Comparison of ENCODE assay signal across 12 cellular contexts in genomic region chr13:20425819-20426219, GRCh38.
DNase-seq lines count a peak whose midpoint lies in the region; ATAC-seq, FAIRE-seq and TF ChIP-seq lines count a peak whose summit lies in the region.
"Had no signal": no experiment of that assay in that cellular context is flagged by ENCODE, and none has a peak within 500 bp of the region (broad histone marks: within the 10 kb centered on the region; RNA-seq: fewer than 3 reads in every experiment).

No MANE protein-coding gene starts in this region.

- H3K4me3 Mint-ChIP-seq in CD8-positive, alpha-beta T cell: no peak overlapping the region
- H3K4me3 Mint-ChIP-seq in endothelial cell (ENCODE audit: unreplicated experiment): no peak overlapping the region
- H3K4me3 Mint-ChIP-seq: central memory CD8-positive, alpha-beta T cell had no signal

- no peaks in the 10 kb centered on the region for H3K9me3 ChIP-seq in CD8-positive, alpha-beta T cell (ENCODE audit: low read length)
- H3K9me3 ChIP-seq in pancreas: no peaks in the 10 kb centered on the region
- H3K9me3 ChIP-seq: ovary had no signal

- POLR2A ChIA-PET in CD8-positive, alpha-beta T cell (lab: Charles Lee): no interaction called here

- no peak overlapping the region for H3K4me3 ChIP-seq in CD8-positive, alpha-beta T cell (ENCODE audit: low read depth, low read length)
- H3K4me3 ChIP-seq in pancreas: no peak overlapping the region
- H3K4me3 ChIP-seq: ovary had no signal

- DNase-seq in Daoy (ENCODE audit: low read depth): peak; percentile 27
- no peak for DNase-seq in CD8-positive, alpha-beta T cell
- no peak for DNase-seq in foreskin melanocyte
- no peak for DNase-seq in endothelial cell (ENCODE audit: low spot score)
- no peak for DNase-seq in pancreas
- DNase-seq: COR-L47, PC-3 had no signal

- H3K4me1 Mint-ChIP-seq in CD8-positive, alpha-beta T cell (ENCODE audit: low read depth): peaks cover 6% of the 10 kb centered on the region
- H3K4me1 Mint-ChIP-seq in endothelial cell (ENCODE audit: unreplicated experiment): peaks cover 17% of the 10 kb centered on the region
- H3K4me1 Mint-ChIP-seq: central memory CD8-positive, alpha-beta T cell had no signal

- H3K27me3 Mint-ChIP-seq in CD8-positive, alpha-beta T cell (ENCODE audit: low read depth): no peaks in the 10 kb centered on the region
- peaks cover 3% of the 10 kb centered on the region for H3K27me3 Mint-ChIP-seq in endothelial cell (ENCODE audit: unreplicated experiment)
- H3K27me3 Mint-ChIP-seq: central memory CD8-positive, alpha-beta T cell had no signal

- peak; percentile 76 for ATAC-seq in GM19438 (IDR thresholded peaks at IDR 0.05; ENCODE audit: low read depth, unreplicated experiment)
- ATAC-seq in HG03108 (IDR thresholded peaks at IDR 0.05; ENCODE audit: unreplicated experiment): peak; percentile 65
- peak; percentile 87 for ATAC-seq in esophagus mucosa
- no peak for ATAC-seq in CD8-positive, alpha-beta T cell
- no peak for ATAC-seq in pancreas
- ATAC-seq: PC-3 had no signal

- H3K27me3 ChIP-seq in CD8-positive, alpha-beta T cell (ENCODE audit: insufficient read depth, low read length): no peaks in the 10 kb centered on the region
- H3K27me3 ChIP-seq in pancreas: no peaks in the 10 kb centered on the region
- H3K27me3 ChIP-seq: ovary had no signal

- no peak overlapping the region for H3K27ac ChIP-seq in CD8-positive, alpha-beta T cell (ENCODE audit: low read depth, low read length)
- H3K27ac ChIP-seq in pancreas: no peak overlapping the region

- WGBS in pancreas, 2 donors: 91 to 95% methylated on average over 7 of the region's 7 CpGs

- H3K36me3 ChIP-seq in CD8-positive, alpha-beta T cell (ENCODE audit: insufficient read depth, low read length): no peaks in the 10 kb centered on the region
- H3K36me3 ChIP-seq in pancreas: no peaks in the 10 kb centered on the region
- H3K36me3 ChIP-seq: ovary had no signal

- H3K9me3 Mint-ChIP-seq in CD8-positive, alpha-beta T cell: no peaks in the 10 kb centered on the region
- no peaks in the 10 kb centered on the region for H3K9me3 Mint-ChIP-seq in endothelial cell (ENCODE audit: unreplicated experiment)
- H3K9me3 Mint-ChIP-seq: central memory CD8-positive, alpha-beta T cell had no signal

- no peak overlapping the region for H3K27ac Mint-ChIP-seq in CD8-positive, alpha-beta T cell
- H3K27ac Mint-ChIP-seq in endothelial cell (ENCODE audit: unreplicated experiment): no peak overlapping the region

- CTCF ChIA-PET in CD8-positive, alpha-beta T cell (lab: Charles Lee): no interaction called here

- intact Hi-C loops in CD8-positive, alpha-beta T cell (cut with DNase I, micrococcal nuclease): no loop called here
- intact Hi-C loops in pancreas (cut with DNase I): no loop called here

- TF ChIP-seq CTCF in CD8-positive, alpha-beta T cell (IDR thresholded peaks at IDR 0.05): no peak
- TF ChIP-seq CTCF in endothelial cell (IDR thresholded peaks at IDR 0.05; ENCODE audit: unreplicated experiment) (no peak), pancreas (IDR thresholded peaks at IDR 0.05) (no peak)

- no peak for FAIRE-seq in pancreas (lab: Jason Lieb, UNC)

- no peaks in the 10 kb centered on the region for H3K4me1 ChIP-seq in CD8-positive, alpha-beta T cell (ENCODE audit: insufficient read depth, low read length)
- H3K4me1 ChIP-seq in pancreas: no peaks in the 10 kb centered on the region

- H3K36me3 Mint-ChIP-seq in CD8-positive, alpha-beta T cell: peaks cover 53% of the 10 kb centered on the region
- H3K36me3 Mint-ChIP-seq in endothelial cell (ENCODE audit: low read depth, unreplicated experiment): no peaks in the 10 kb centered on the region

Comparison
In these comparisons a context has a peak if more than half of its experiments do, and no peak if none do; other contexts are left out.
1. ATAC-seq: peak in GM19438 (single experiment), HG03108 (single experiment) and esophagus mucosa (single experiment); none in CD8-positive, alpha-beta T cell (single experiment) and pancreas (0 of 4).